In the genomic region with DNA sequence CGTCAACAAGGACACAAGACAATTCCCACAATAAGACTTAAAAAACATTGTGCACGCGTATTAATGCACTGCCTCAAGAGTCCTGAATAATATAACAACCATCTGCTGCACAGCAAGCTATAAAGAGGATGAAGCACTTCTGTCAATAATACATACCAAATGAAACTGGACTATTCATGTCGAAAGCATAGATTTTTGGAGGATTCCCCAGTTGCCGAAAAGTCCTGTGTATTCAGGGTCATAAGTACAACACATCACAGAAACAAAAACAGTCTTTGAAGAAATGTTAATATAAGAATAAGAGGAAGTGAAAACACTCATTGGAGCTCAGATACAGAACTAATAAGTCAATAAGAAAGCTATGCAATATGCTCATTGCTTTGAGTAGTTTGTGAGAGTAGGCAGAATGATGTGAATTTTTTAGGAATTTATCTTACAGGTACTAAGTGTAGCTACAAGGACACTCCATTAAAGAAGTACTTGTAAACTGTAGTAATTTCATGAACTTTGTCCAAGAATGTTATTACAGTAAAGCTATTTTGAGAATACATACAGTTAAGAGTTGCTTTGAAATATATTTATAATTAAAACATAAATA, we compare ENCODE assay signal across 9 cellular contexts. TPM values are rescaled to one million over a fixed set of nuclear protein-coding genes. Genes with fewer than 3 reads are reported as not detected.
DNase-seq lines count a peak whose midpoint lies in the region; ATAC-seq, FAIRE-seq and TF ChIP-seq lines count a peak whose summit lies in the region.
"Had no signal": no experiment of that assay in that cellular context is flagged by ENCODE, and none has a peak within 500 bp of the region (broad histone marks: within the 10 kb centered on the region; RNA-seq: fewer than 3 reads in every experiment).

No MANE protein-coding gene starts in this region.

- H3K9me2 ChIP-seq in GM23338 (ENCODE audit: insufficient read depth), result no peaks in the 10 kb centered on the region

- H3K36me3 Mint-ChIP-seq in endothelial cell (ENCODE audit: low read depth, unreplicated experiment) (no peaks in the 10 kb centered on the region), GM23338 (ENCODE audit: low read depth) (peaks cover 12% of the 10 kb centered on the region; the same call in 2 of the 3 replicates)

- DNase-seq in GM12892 (ENCODE audit: insufficient read length) (no peak), endothelial cell (ENCODE audit: low spot score) (no peak), OCI-M1 (lab: John Stamatoyannopoulos, UW) (no peak), GM23338 (ENCODE audit: low spot score) (no peak), foreskin fibroblast (no peak)
- no peak for DNase-seq in effector memory CD4-positive, alpha-beta T cell

- H3F3A ChIP-seq in GM23338 (replicated peaks; ENCODE audit: low read depth), result no peaks in the 10 kb centered on the region

- H3K4me1 ChIP-seq in effector memory CD4-positive, alpha-beta T cell (ENCODE audit: control insufficient read depth, insufficient read depth, low read length, poor library complexity, severe bottlenecking), result no peaks in the 10 kb centered on the region
- H3K4me1 ChIP-seq in GM23338 (ENCODE audit: insufficient read depth), result peaks cover 10% of the 10 kb centered on the region

- H3K9me3 Mint-ChIP-seq in endothelial cell (ENCODE audit: unreplicated experiment) (no peaks in the 10 kb centered on the region), GM23338 (no peaks in the 10 kb centered on the region)

- peaks cover 6% of the 10 kb centered on the region; the same call in 1 of the 2 replicates for H3K79me2 ChIP-seq in GM23338 (replicated peaks; ENCODE audit: insufficient read depth)

- TF ChIP-seq CTCF in endothelial cell (IDR thresholded peaks at IDR 0.05; ENCODE audit: unreplicated experiment) (no peak), GM23338 (conservative IDR thresholded peaks at IDR 0.05; ENCODE audit: low read depth in 2 of 2) (no peak), foreskin fibroblast (IDR thresholded peaks at IDR 0.05; ENCODE audit: low read depth, low read length) (no peak)

- no peak for TF ChIP-seq POLR2A in GM12892 (IDR thresholded peaks at IDR 0.05; ENCODE audit: low read depth, low read length)

- no peaks in the 10 kb centered on the region for H3K9me3 ChIP-seq in effector memory CD4-positive, alpha-beta T cell (ENCODE audit: control insufficient read depth, low read length)

- ATAC-seq in GM21367 (IDR thresholded peaks at IDR 0.05; ENCODE audit: unreplicated experiment) (peak; percentile 87), HG03521 (IDR thresholded peaks at IDR 0.05; ENCODE audit: unreplicated experiment) (peak; percentile 89), GM23338 (no peak)

- H4K20me1 ChIP-seq in GM23338 (replicated peaks; ENCODE audit: insufficient read depth), result no peaks in the 10 kb centered on the region

- H3K4me2 ChIP-seq in GM23338, result no peak overlapping the region

- H3K27ac Mint-ChIP-seq in endothelial cell (ENCODE audit: unreplicated experiment) (no peak overlapping the region), GM23338 (no peak overlapping the region)

- H3K4me1 Mint-ChIP-seq in endothelial cell (ENCODE audit: unreplicated experiment) (peaks cover 7% of the 10 kb centered on the region), GM23338 (peaks cover 21% of the 10 kb centered on the region; the same call in 2 of the 3 replicates)

- H3K27me3 Mint-ChIP-seq in endothelial cell (ENCODE audit: unreplicated experiment) (no peaks in the 10 kb centered on the region), GM23338 (ENCODE audit: insufficient read depth, low read depth, poor library complexity) (peaks cover 2% of the 10 kb centered on the region)

- no peak overlapping the region for H2AFZ ChIP-seq in GM23338

- H3K27me3 ChIP-seq in effector memory CD4-positive, alpha-beta T cell (replicated peaks; ENCODE audit: control insufficient read depth, insufficient read depth, low read length, poor library complexity, severe bottlenecking), result no peaks in the 10 kb centered on the region
- no peaks in the 10 kb centered on the region for H3K27me3 ChIP-seq in GM23338 (ENCODE audit: insufficient read depth)

- H3K4me3 ChIP-seq in effector memory CD4-positive, alpha-beta T cell (ENCODE audit: insufficient read depth, low read depth, low read length, poor library complexity, severe bottlenecking), result peak overlapping the region; percentile 28
- H3K4me3 ChIP-seq in GM23338, result no peak overlapping the region
- no peak overlapping the region for H3K4me3 ChIP-seq in foreskin fibroblast (ENCODE audit: low read depth in 1 of 2, low read length in 2 of 2)

- no peak overlapping the region for H3K4me3 Mint-ChIP-seq in endothelial cell (ENCODE audit: unreplicated experiment)
- no peak overlapping the region for H3K4me3 Mint-ChIP-seq in GM23338

- FAIRE-seq in GM12892 (lab: Jason Lieb, UNC), result peak; percentile 96
- FAIRE-seq: bronchial epithelial cell had no signal

- no peak overlapping the region for H3K27ac ChIP-seq in effector memory CD4-positive, alpha-beta T cell (ENCODE audit: insufficient read depth, low read length, poor library complexity, severe bottlenecking)
- H3K27ac ChIP-seq in GM23338 (ENCODE audit: low read depth), result no peak overlapping the region

- H3K36me3 ChIP-seq in effector memory CD4-positive, alpha-beta T cell (ENCODE audit: control insufficient read depth, insufficient read depth, low read length), result peaks cover 3% of the 10 kb centered on the region
- no peaks in the 10 kb centered on the region for H3K36me3 ChIP-seq in GM23338 (ENCODE audit: insufficient read depth)

TF ChIP-seq in GM23338, 12 proteins besides CTCF, POLR2A, EP300 and RAD21 (continues in another document):
- TF ChIP-seq, protein P1, sequence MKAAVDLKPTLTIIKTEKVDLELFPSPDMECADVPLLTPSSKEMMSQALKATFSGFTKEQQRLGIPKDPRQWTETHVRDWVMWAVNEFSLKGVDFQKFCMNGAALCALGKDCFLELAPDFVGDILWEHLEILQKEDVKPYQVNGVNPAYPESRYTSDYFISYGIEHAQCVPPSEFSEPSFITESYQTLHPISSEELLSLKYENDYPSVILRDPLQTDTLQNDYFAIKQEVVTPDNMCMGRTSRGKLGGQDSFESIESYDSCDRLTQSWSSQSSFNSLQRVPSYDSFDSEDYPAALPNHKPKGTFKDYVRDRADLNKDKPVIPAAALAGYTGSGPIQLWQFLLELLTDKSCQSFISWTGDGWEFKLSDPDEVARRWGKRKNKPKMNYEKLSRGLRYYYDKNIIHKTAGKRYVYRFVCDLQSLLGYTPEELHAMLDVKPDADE (IDR thresholded peaks at IDR 0.05), result no peak
- TF ChIP-seq JUNB (IDR thresholded peaks at IDR 0.05; ENCODE audit: unreplicated experiment) (no peak), POLR2AphosphoS5 (IDR thresholded peaks at IDR 0.05; ENCODE audit: low read depth) (no peak), CREB1 (CRISPR knock-in tag; IDR thresholded peaks at IDR 0.05; ENCODE audit: low read depth) (no peak), STAT1 (IDR thresholded peaks at IDR 0.05; ENCODE audit: unreplicated experiment) (no peak), ZNF114 (CRISPR knock-in tag; IDR thresholded peaks at IDR 0.05) (no peak), EZH2 (IDR thresholded peaks at IDR 0.05; ENCODE audit: low read depth, unreplicated experiment) (no peak)

RNA-seq across cellular contexts. Expression of a gene that starts 31.6 kb away (rescaled TPM):
- polyA plus RNA-seq in GM12892 (2012; ENCODE audit: missing spikeins), result 12.4 TPM
- 62.0 TPM for total RNA-seq in endothelial cell (ENCODE audit: unreplicated experiment)
- 41.9 and 47.7 TPM in 2 replicates for total RNA-seq in GM23338 (2014; rRNA removed; shearing (Covaris generic))
- polyA plus RNA-seq in GM23338 (2016; fragmentation: Nextera tagmentation; extraction: Ambion mirVana), result 20.5 TPM in 2 replicates
